ENCODE assay signal across 21 cellular contexts in the genomic region with DNA sequence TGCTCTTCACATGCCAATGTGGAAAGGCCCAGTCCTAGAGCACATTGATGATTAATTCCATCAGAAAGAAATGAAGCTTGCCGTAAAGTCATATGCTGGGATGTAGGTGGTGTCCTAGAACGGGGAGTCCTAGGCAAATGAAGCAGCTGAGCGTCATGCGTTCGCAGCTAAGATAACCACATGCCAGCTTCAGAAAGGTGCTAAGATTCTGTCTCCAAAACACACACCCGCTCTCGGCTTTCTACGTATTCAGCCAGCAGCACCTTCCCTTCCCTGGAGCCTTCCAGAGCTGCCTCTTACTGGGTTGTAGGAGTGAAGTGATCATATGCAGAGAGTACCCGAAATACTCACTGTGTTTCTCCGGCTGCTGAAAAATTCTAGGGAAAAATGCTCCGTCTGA.
"Had no signal": no experiment of that assay in that cellular context is flagged by ENCODE, and none has a peak within 500 bp of the region (broad histone marks: within the 10 kb centered on the region; RNA-seq: fewer than 3 reads in every experiment).

No MANE protein-coding gene starts in this region.

- H3K9me3 ChIP-seq: adrenal gland, sigmoid colon, upper lobe of left lung had no signal

- H3K4me1 ChIP-seq: adrenal gland, sigmoid colon, upper lobe of left lung had no signal

- DNase-seq: activated CD8-positive, alpha-beta memory T cell treated with anti-CD3 and anti-CD28 coated beads for 24 hours; activated CD8-positive, alpha-beta memory T cell treated with anti-CD3 and anti-CD28 coated beads, Interleukin-2, amount 50 U/mL, for 4 hours; activated T-cell treated with anti-CD3 and anti-CD28 coated beads, Interleukin-2, amount 50 U/mL, for 24 hours; effector CD4-positive, alpha-beta T cell; erythroblast; foreskin fibroblast; kidney glomerular epithelial cell; left ventricle myocardium superior; mammary epithelial cell; nephron progenitor cell; sigmoid colon; stimulated activated CD4-positive, alpha-beta T cell treated with anti-CD3 and anti-CD28 coated beads, Interleukin-2, amount 100 ng/mL, for 48 hours; stimulated activated CD8-positive, alpha-beta memory T cell treated with anti-CD3 and anti-CD28 coated beads, Interleukin-4, amount 100 ng/mL, for 48 hours; stimulated activated naive CD4-positive, alpha-beta T cell; T1000; upper lobe of left lung had no signal

- H3K4me2 ChIP-seq: smooth muscle cell had no signal

- ATAC-seq: activated T-helper 17 cell treated with anti-CD3 and anti-CD28 coated beads, Interleukin-2, amount 50 U/mL, for 72 hours; left ventricle myocardium superior; WTC11 had no signal

- H3K9ac ChIP-seq: parathyroid adenoma had no signal

- H3K27ac ChIP-seq: adrenal gland, parathyroid adenoma, sigmoid colon, upper lobe of left lung had no signal

- H3K79me2 ChIP-seq: parathyroid adenoma had no signal

- H3K27me3 ChIP-seq: adrenal gland, sigmoid colon, upper lobe of left lung had no signal

- H3K36me3 ChIP-seq: adrenal gland, sigmoid colon, upper lobe of left lung had no signal

- H3K4me3 ChIP-seq: adrenal gland, sigmoid colon, smooth muscle cell, upper lobe of left lung had no signal
